7 cellular contexts compared by ENCODE assay signal in genomic region chr2:197293252-197294007, GRCh38. TPM values are rescaled to one million over a fixed set of nuclear protein-coding genes. Genes with fewer than 3 reads are reported as not detected.
DNase-seq lines count a peak whose midpoint lies in the region; ATAC-seq and TF ChIP-seq lines count a peak whose summit lies in the region.

No MANE protein-coding gene starts in this region.

- H3K36me3 Mint-ChIP-seq in activated T-helper 17 cell treated with anti-CD3 and anti-CD28 coated beads, Interleukin-2, amount 50 U/mL, for 72 hours (ENCODE audit: low read depth) = peaks cover 73% of the 10 kb centered on the region
- H3K36me3 Mint-ChIP-seq in GM23338 (ENCODE audit: low read depth) = no peaks in the 10 kb centered on the region

- H3K36me3 ChIP-seq in osteoblast (ENCODE audit: insufficient read depth, low read length) (no peaks in the 10 kb centered on the region), GM23338 (ENCODE audit: insufficient read depth) (no peaks in the 10 kb centered on the region)

- TF ChIP-seq POLR2A in GM19099 (IDR thresholded peaks at IDR 0.05; ENCODE audit: extremely low read depth, insufficient read length, low read depth) = peak; percentile 33

- H3K9me2 ChIP-seq in GM23338 (ENCODE audit: insufficient read depth) = no peaks in the 10 kb centered on the region

- DNase-seq in osteoblast (ENCODE audit: insufficient read length, low spot score, missing footprints) (peak; percentile 85), DMS79 treated with DMSO at 0.1 percent for 48 hours (lab: John Stamatoyannopoulos, UW) (no peak), GM23338 (ENCODE audit: low spot score) (no peak), NCI-H526 (lab: John Stamatoyannopoulos, UW) (no peak)

- TF ChIP-seq CTCF in osteoblast (IDR thresholded peaks at IDR 0.05; ENCODE audit: extremely low read depth, low read depth, low read length) (no peak), GM23338 (conservative IDR thresholded peaks at IDR 0.05; ENCODE audit: low read depth in 2 of 2) (no peak)

- no peaks in the 10 kb centered on the region for H3K27me3 Mint-ChIP-seq in activated T-helper 17 cell treated with anti-CD3 and anti-CD28 coated beads, Interleukin-2, amount 50 U/mL, for 72 hours
- no peaks in the 10 kb centered on the region for H3K27me3 Mint-ChIP-seq in GM23338 (ENCODE audit: insufficient read depth, low read depth, poor library complexity)

- H3K4me3 Mint-ChIP-seq in activated T-helper 17 cell treated with anti-CD3 and anti-CD28 coated beads, Interleukin-2, amount 50 U/mL, for 72 hours = peak overlapping the region; percentile 90
- H3K4me3 Mint-ChIP-seq in GM23338 = no peak overlapping the region

- H3K27me3 ChIP-seq in osteoblast (ENCODE audit: insufficient read depth, low read length) (no peaks in the 10 kb centered on the region), GM23338 (ENCODE audit: insufficient read depth) (no peaks in the 10 kb centered on the region)

- H4K20me1 ChIP-seq in osteoblast (ENCODE audit: insufficient read depth, low read length) = no peaks in the 10 kb centered on the region
- H4K20me1 ChIP-seq in GM23338 (replicated peaks; ENCODE audit: insufficient read depth) = no peaks in the 10 kb centered on the region

- no peaks in the 10 kb centered on the region for H3F3A ChIP-seq in GM23338 (replicated peaks; ENCODE audit: low read depth)

- H3K27ac Mint-ChIP-seq in activated T-helper 17 cell treated with anti-CD3 and anti-CD28 coated beads, Interleukin-2, amount 50 U/mL, for 72 hours = peak overlapping the region; percentile 94
- H3K27ac Mint-ChIP-seq in GM23338 = no peak overlapping the region

- no peaks in the 10 kb centered on the region for H3K9me3 Mint-ChIP-seq in activated T-helper 17 cell treated with anti-CD3 and anti-CD28 coated beads, Interleukin-2, amount 50 U/mL, for 72 hours
- peaks cover 4% of the 10 kb centered on the region; the same call in 1 of the 3 replicates for H3K9me3 Mint-ChIP-seq in GM23338

- H2AFZ ChIP-seq in osteoblast (ENCODE audit: low read length) (peak overlapping the region; percentile 72), GM23338 (no peak overlapping the region)

- H3K4me1 Mint-ChIP-seq in activated T-helper 17 cell treated with anti-CD3 and anti-CD28 coated beads, Interleukin-2, amount 50 U/mL, for 72 hours = peaks cover 66% of the 10 kb centered on the region
- H3K4me1 Mint-ChIP-seq in GM23338 = no peaks in the 10 kb centered on the region

- H3K4me2 ChIP-seq in osteoblast (ENCODE audit: insufficient read depth, low read length) = peak overlapping the region; percentile 47
- no peak overlapping the region for H3K4me2 ChIP-seq in GM23338

- H3K4me3 ChIP-seq in osteoblast (ENCODE audit: insufficient read depth, low read length) (no peak overlapping the region), GM23338 (no peak overlapping the region)

- H3K4me1 ChIP-seq in osteoblast (ENCODE audit: insufficient read depth, low read length) = peaks cover 16% of the 10 kb centered on the region
- H3K4me1 ChIP-seq in GM23338 (ENCODE audit: insufficient read depth) = no peaks in the 10 kb centered on the region

- ATAC-seq in HG03280 (IDR thresholded peaks at IDR 0.05; ENCODE audit: unreplicated experiment) (peak; percentile 30), GM23338 (no peak)
- ATAC-seq in activated T-helper 17 cell treated with anti-CD3 and anti-CD28 coated beads, Interleukin-2, amount 50 U/mL, for 72 hours (replicated peaks) = peak; percentile 59

- no peaks in the 10 kb centered on the region for H3K9me3 ChIP-seq in osteoblast (ENCODE audit: low read depth, low read length)

- H3K27ac ChIP-seq in osteoblast (ENCODE audit: low read depth, low read length) = no peak overlapping the region
- H3K27ac ChIP-seq in GM23338 (ENCODE audit: low read depth) = no peak overlapping the region

- H3K79me2 ChIP-seq in osteoblast (ENCODE audit: insufficient read depth, low read length) (peaks cover 19% of the 10 kb centered on the region), GM23338 (replicated peaks; ENCODE audit: insufficient read depth) (no peaks in the 10 kb centered on the region)

TF ChIP-seq in GM23338, 12 proteins besides CTCF, POLR2A, EP300 and RAD21 (continues in another document):
- no peak for TF ChIP-seq CREB1 (CRISPR knock-in tag; IDR thresholded peaks at IDR 0.05; ENCODE audit: low read depth)
- TF ChIP-seq EZH2 (IDR thresholded peaks at IDR 0.05; ENCODE audit: low read depth, unreplicated experiment) = no peak
- no peak for TF ChIP-seq JUNB (IDR thresholded peaks at IDR 0.05; ENCODE audit: unreplicated experiment)
- no peak for TF ChIP-seq ZNF114 (CRISPR knock-in tag; IDR thresholded peaks at IDR 0.05)
- no peak for TF ChIP-seq NANOG (IDR thresholded peaks at IDR 0.05; ENCODE audit: borderline replicate concordance)
- TF ChIP-seq ZNF462 (CRISPR knock-in tag; IDR thresholded peaks at IDR 0.05) = no peak
- TF ChIP-seq EZH2phosphoT487 (IDR thresholded peaks at IDR 0.05; ENCODE audit: unreplicated experiment) = no peak
- no peak for TF ChIP-seq STAT1 (IDR thresholded peaks at IDR 0.05; ENCODE audit: unreplicated experiment)
- TF ChIP-seq POLR2AphosphoS5 (IDR thresholded peaks at IDR 0.05; ENCODE audit: low read depth) = no peak
- no peak for TF ChIP-seq ETS1 (IDR thresholded peaks at IDR 0.05)

RNA-seq across cellular contexts. Expression of gene ANKRD44, which starts 17.1 kb away (rescaled TPM):
- 100 to 1,000 TPM; 131 to 154 TPM for total RNA-seq in activated T-helper 17 cell treated with anti-CD3 and anti-CD28 coated beads, Interleukin-2, amount 50 U/mL, for 72 hours
- total RNA-seq in osteoblast = 44.5 and 56.3 TPM in 2 replicates
- total RNA-seq in GM23338 (2014; rRNA removed; shearing (Covaris generic)) = 0.56 and 1.7 TPM in 2 replicates
- 0.37 and 0.44 TPM in 2 replicates for polyA plus RNA-seq in GM23338 (2016; fragmentation: Nextera tagmentation; extraction: Ambion mirVana)

Comparison
In these comparisons a context has a peak if more than half of its experiments do, and no peak if none do; other contexts are left out.
1. RNA of gene ANKRD44, which starts 17.1 kb away (total RNA-seq): 131 to 154 TPM in activated T-helper 17 cell treated with anti-CD3 and anti-CD28 coated beads, Interleukin-2, amount 50 U/mL, for 72 hours and 44.5 to 56.3 TPM in osteoblast; 0.56 to 1.7 TPM in GM23338; every median in the first group is over 10 times any median in the second.